ENCODE assay signal across 23 cellular contexts in the genomic region with DNA sequence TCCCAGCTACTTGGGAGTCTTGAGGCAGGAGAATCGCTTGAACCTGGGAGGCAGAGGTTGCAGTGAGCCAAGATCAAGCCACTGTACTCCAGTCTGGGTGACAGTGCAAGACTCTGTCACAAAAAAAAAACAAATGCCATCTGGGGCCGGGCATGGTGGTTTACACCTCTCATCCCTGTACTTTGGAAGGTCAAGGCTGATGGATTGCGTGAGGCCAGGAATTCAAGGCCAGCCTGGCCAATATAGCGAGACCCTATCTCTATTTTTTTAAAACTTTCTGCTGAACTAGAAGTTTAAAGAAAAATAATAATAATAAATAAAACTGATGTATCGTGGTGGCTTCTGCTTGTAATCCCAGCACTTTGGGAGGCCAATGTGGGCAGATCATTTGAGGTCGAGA. TPM values are rescaled to one million over a fixed set of nuclear protein-coding genes. Genes with fewer than 3 reads are reported as not detected.
DNase-seq lines count a peak whose midpoint lies in the region; ATAC-seq, FAIRE-seq and TF ChIP-seq lines count a peak whose summit lies in the region.
"Had no signal": no experiment of that assay in that cellular context is flagged by ENCODE, and none has a peak within 500 bp of the region (broad histone marks: within the 10 kb centered on the region; RNA-seq: fewer than 3 reads in every experiment).

No MANE protein-coding gene starts in this region.

- no peaks in the 10 kb centered on the region for H3K9me3 Mint-ChIP-seq in activated CD8-positive, alpha-beta T cell treated with anti-CD3 and anti-CD28 coated beads, Interleukin-2, amount 10 ng/mL, durations not matched to agents 7 days and 5 days (ENCODE audit: insufficient read depth)
- no peaks in the 10 kb centered on the region for H3K9me3 Mint-ChIP-seq in activated CD8-positive, alpha-beta T cell treated with anti-CD3 and anti-CD28 coated beads for 36 hours
- H3K9me3 Mint-ChIP-seq in neural crest cell (peaks cover 3% of the 10 kb centered on the region), endodermal cell (peaks cover 8% of the 10 kb centered on the region)
- H3K9me3 Mint-ChIP-seq: CD4-positive, alpha-beta T cell; CD8-positive, alpha-beta memory T cell had no signal

- no peak for TF ChIP-seq RAD21 in K562 (CRISPR knock-in tag; conservative IDR thresholded peaks at IDR 0.05 in 1 of 2, IDR thresholded peaks at IDR 0.05 in 1 of 2)

- H4K20me1 ChIP-seq in K562 (replicated peaks; ENCODE audit: control insufficient read depth, insufficient read depth, low read length), result no peaks in the 10 kb centered on the region
- H4K20me1 ChIP-seq: BLaER1 treated with 17β-estradiol and CSF1 and Interleukin-3, amounts not matched to agents 10 nM and 100 nM had no signal

- DNase-seq in activated CD8-positive, alpha-beta T cell treated with anti-CD3 and anti-CD28 coated beads, Interleukin-2, amount 10 ng/mL, durations not matched to agents 7 days and 5 days, result no peak
- no peak for DNase-seq in activated CD8-positive, alpha-beta T cell treated with anti-CD3 and anti-CD28 coated beads for 36 hours
- DNase-seq in K562 (ENCODE audit: extremely low read depth in 1 of 4, low spot score in 3 of 4) (no peak), neural crest cell (ENCODE audit: low read depth, low spot score) (no peak), endodermal cell (no peak)
- DNase-seq: CD4-positive, alpha-beta T cell; CD8-positive, alpha-beta memory T cell; DMS 273 treated with DMSO at 0.1 percent for 48 hours; DMS79; EL; GM23248; H7; HCEC 1CT had no signal

- no peak overlapping the region for H2AFZ ChIP-seq in K562 (ENCODE audit: low read depth, low read length)
- H2AFZ ChIP-seq: GM23248 had no signal

- FAIRE-seq in K562 (lab: Jason Lieb, UNC), result no peak
- FAIRE-seq: A204.1, D721Med, GM12878, GM19239, H1 had no signal

- ATAC-seq in activated CD8-positive, alpha-beta T cell treated with anti-CD3 and anti-CD28 coated beads, Interleukin-2, amount 10 ng/mL, durations not matched to agents 7 days and 5 days, result no peak
- ATAC-seq in activated CD8-positive, alpha-beta T cell treated with anti-CD3 and anti-CD28 coated beads for 36 hours, result no peak
- no peak for ATAC-seq in K562
- no peak for ATAC-seq in HG03457 (IDR thresholded peaks at IDR 0.05; ENCODE audit: unreplicated experiment)
- ATAC-seq: GM12878 had no signal

- WGBS in K562 (ENCODE audit: insufficient coverage, low coverage, missing lambda C conversion rate), result 62% methylated on average over 6 of the region's 6 CpGs
- 91 to 94% methylated on average over 5 to 6 of the region's 6 CpGs for WGBS in endodermal cell (ENCODE audit: insufficient coverage in 1 of 2, insufficient read length in 1 of 2), 2 experiments

- CTCF ChIA-PET in activated CD8-positive, alpha-beta T cell treated with anti-CD3 and anti-CD28 coated beads, Interleukin-2, amount 10 ng/mL, durations not matched to agents 7 days and 5 days (lab: Charles Lee), result no interaction called here
- CTCF ChIA-PET in activated CD8-positive, alpha-beta T cell treated with anti-CD3 and anti-CD28 coated beads for 36 hours (lab: Charles Lee), result no interaction called here
- CTCF ChIA-PET in K562 (lab: Yijun Ruan, JAX; ENCODE audit: low intra/inter-chr PET ratio), result no interaction called here

- in situ Hi-C loops in K562 (cut with MboI), result no loop called here

- no peaks in the 10 kb centered on the region for H3K9me3 ChIP-seq in K562 (replicated peaks; ENCODE audit: control insufficient read depth, insufficient read depth, low read depth, low read length)
- no peaks in the 10 kb centered on the region for H3K9me3 ChIP-seq in endodermal cell (ENCODE audit: control insufficient read depth, low read length)

- H3K4me1 Mint-ChIP-seq in activated CD8-positive, alpha-beta T cell treated with anti-CD3 and anti-CD28 coated beads, Interleukin-2, amount 10 ng/mL, durations not matched to agents 7 days and 5 days (ENCODE audit: low read depth), result peaks cover 13% of the 10 kb centered on the region
- H3K4me1 Mint-ChIP-seq in activated CD8-positive, alpha-beta T cell treated with anti-CD3 and anti-CD28 coated beads for 36 hours (ENCODE audit: low read depth), result peaks cover 3% of the 10 kb centered on the region
- H3K4me1 Mint-ChIP-seq in neural crest cell (peaks cover 5% of the 10 kb centered on the region), endodermal cell (no peaks in the 10 kb centered on the region)
- H3K4me1 Mint-ChIP-seq: B cell had no signal

- H3K4me3 ChIP-seq in K562 (no peak overlapping the region), endodermal cell (ENCODE audit: low read length) (no peak overlapping the region)
- H3K4me3 ChIP-seq: BLaER1 treated with 17β-estradiol and CSF1 and Interleukin-3, amounts not matched to agents 10 nM and 100 nM; GM12878; GM23248 had no signal

- peak overlapping the region; percentile 63 for H3K27ac Mint-ChIP-seq in activated CD8-positive, alpha-beta T cell treated with anti-CD3 and anti-CD28 coated beads, Interleukin-2, amount 10 ng/mL, durations not matched to agents 7 days and 5 days
- H3K27ac Mint-ChIP-seq in activated CD8-positive, alpha-beta T cell treated with anti-CD3 and anti-CD28 coated beads for 36 hours, result no peak overlapping the region
- H3K27ac Mint-ChIP-seq in neural crest cell (ENCODE audit: unreplicated experiment), result peak overlapping the region; percentile 57
- H3K27ac Mint-ChIP-seq in endodermal cell, result no peak overlapping the region
- H3K27ac Mint-ChIP-seq: B cell; CD4-positive, alpha-beta T cell had no signal

- no peak for TF ChIP-seq POLR2A in K562 (conservative IDR thresholded peaks at IDR 0.05)

- POLR2A ChIA-PET in activated CD8-positive, alpha-beta T cell treated with anti-CD3 and anti-CD28 coated beads, Interleukin-2, amount 10 ng/mL, durations not matched to agents 7 days and 5 days (lab: Charles Lee), result no interaction called here
- POLR2A ChIA-PET in activated CD8-positive, alpha-beta T cell treated with anti-CD3 and anti-CD28 coated beads for 36 hours (lab: Charles Lee), result interaction anchor here (0.8 kb wide), 1 partner anchor 12 kb away, joined by 3 read pairs; no protein-coding TSS in a partner anchor
- POLR2A ChIA-PET in K562 (lab: Yijun Ruan, JAX), result interaction anchor here (1.5 kb wide), 1 partner anchor 25 kb away, joined by 6 read pairs; no protein-coding TSS in a partner anchor

- H3K9me1 ChIP-seq in K562 (ENCODE audit: control insufficient read depth, insufficient read depth, low read length), result no peaks in the 10 kb centered on the region

- no peak overlapping the region for H3K4me2 ChIP-seq in K562 (ENCODE audit: insufficient read depth, low read length)

- intact Hi-C loops in activated CD8-positive, alpha-beta T cell treated with anti-CD3 and anti-CD28 coated beads for 36 hours (cut with micrococcal nuclease), result no loop called here
- intact Hi-C loops in K562 (cut with micrococcal nuclease), result no loop called here

- H3K27me3 Mint-ChIP-seq in activated CD8-positive, alpha-beta T cell treated with anti-CD3 and anti-CD28 coated beads, Interleukin-2, amount 10 ng/mL, durations not matched to agents 7 days and 5 days (ENCODE audit: low read depth), result no peaks in the 10 kb centered on the region
- no peaks in the 10 kb centered on the region for H3K27me3 Mint-ChIP-seq in activated CD8-positive, alpha-beta T cell treated with anti-CD3 and anti-CD28 coated beads for 36 hours
- no peaks in the 10 kb centered on the region for H3K27me3 Mint-ChIP-seq in neural crest cell (ENCODE audit: low read depth)
- no peaks in the 10 kb centered on the region for H3K27me3 Mint-ChIP-seq in endodermal cell (ENCODE audit: insufficient read depth)
- H3K27me3 Mint-ChIP-seq: CD4-positive, alpha-beta T cell had no signal

- peaks cover 7 to 17% of the 10 kb centered on the region in 2 experiments for H3K4me1 ChIP-seq in K562 (replicated peaks in 1 of 2; ENCODE audit: control insufficient read depth in 2 of 2, insufficient read depth in 2 of 2, low read length in 2 of 2)
- no peaks in the 10 kb centered on the region for H3K4me1 ChIP-seq in endodermal cell (ENCODE audit: control insufficient read depth, insufficient read depth, low read length)

- H3K27me3 ChIP-seq in K562 (ENCODE audit: control insufficient read depth in 2 of 2, insufficient read depth in 2 of 2, low read length in 2 of 2), result no peaks in the 10 kb centered on the region
- no peaks in the 10 kb centered on the region for H3K27me3 ChIP-seq in endodermal cell (ENCODE audit: control insufficient read depth, insufficient read depth, low read length, poor library complexity, severe bottlenecking)
- H3K27me3 ChIP-seq: BLaER1 treated with 17β-estradiol and CSF1 and Interleukin-3, amounts not matched to agents 10 nM and 100 nM had no signal

- no peaks in the 10 kb centered on the region for H3K36me3 Mint-ChIP-seq in activated CD8-positive, alpha-beta T cell treated with anti-CD3 and anti-CD28 coated beads, Interleukin-2, amount 10 ng/mL, durations not matched to agents 7 days and 5 days (ENCODE audit: low read depth)
- H3K36me3 Mint-ChIP-seq in activated CD8-positive, alpha-beta T cell treated with anti-CD3 and anti-CD28 coated beads for 36 hours (ENCODE audit: low read depth), result no peaks in the 10 kb centered on the region
- no peaks in the 10 kb centered on the region for H3K36me3 Mint-ChIP-seq in neural crest cell (ENCODE audit: low read depth)
- H3K36me3 Mint-ChIP-seq in endodermal cell (ENCODE audit: low read depth), result no peaks in the 10 kb centered on the region
- H3K36me3 Mint-ChIP-seq: CD14-positive monocyte; CD8-positive, alpha-beta memory T cell had no signal

- no peak for TF ChIP-seq EP300 in K562 (IDR thresholded peaks at IDR 0.05; ENCODE audit: low read length)

- no peak overlapping the region for H3K9ac ChIP-seq in K562 (ENCODE audit: insufficient read depth in 1 of 2, low read depth in 2 of 2, low read length in 2 of 2)
- no peak overlapping the region for H3K9ac ChIP-seq in endodermal cell (ENCODE audit: extremely low read depth, low read length, poor library complexity, severe bottlenecking)
- H3K9ac ChIP-seq: BLaER1 treated with 17β-estradiol and CSF1 and Interleukin-3, amounts not matched to agents 10 nM and 100 nM; GM23248 had no signal

- no peak for TF ChIP-seq CTCF in activated CD8-positive, alpha-beta T cell treated with anti-CD3 and anti-CD28 coated beads for 36 hours (IDR thresholded peaks at IDR 0.05)
- no peak for TF ChIP-seq CTCF in K562 (IDR thresholded peaks at IDR 0.05 in 2 of 3, conservative IDR thresholded peaks at IDR 0.05 in 1 of 3; ENCODE audit: insufficient read depth in 2 of 3, low read depth in 1 of 3, low read length in 3 of 3)
- no peak for TF ChIP-seq CTCF in neural crest cell (conservative IDR thresholded peaks at IDR 0.05)
- TF ChIP-seq CTCF in endodermal cell (conservative IDR thresholded peaks at IDR 0.05), result no peak

- BruUV-seq in K562 (replicated peaks; lab: Mats Ljungman, UMichigan), result no TSS peak

- no peak overlapping the region for H3K27ac ChIP-seq in K562 (ENCODE audit: extremely low read depth, low read depth, low read length)
- no peak overlapping the region for H3K27ac ChIP-seq in endodermal cell (ENCODE audit: low read depth, low read length)
- H3K27ac ChIP-seq: 22Rv1; BLaER1 treated with 17β-estradiol and CSF1 and Interleukin-3, amounts not matched to agents 10 nM and 100 nM; GM23248 had no signal

- no peaks in the 10 kb centered on the region for H3K79me2 ChIP-seq in K562 (ENCODE audit: control insufficient read depth, insufficient read depth, low read length)

- H3K4me3 Mint-ChIP-seq in activated CD8-positive, alpha-beta T cell treated with anti-CD3 and anti-CD28 coated beads, Interleukin-2, amount 10 ng/mL, durations not matched to agents 7 days and 5 days, result no peak overlapping the region
- no peak overlapping the region for H3K4me3 Mint-ChIP-seq in activated CD8-positive, alpha-beta T cell treated with anti-CD3 and anti-CD28 coated beads for 36 hours
- H3K4me3 Mint-ChIP-seq in neural crest cell, result no peak overlapping the region
- no peak overlapping the region for H3K4me3 Mint-ChIP-seq in endodermal cell
- H3K4me3 Mint-ChIP-seq: B cell; CD14-positive monocyte; CD4-positive, alpha-beta T cell had no signal

- H3K36me3 ChIP-seq in K562 (ENCODE audit: control insufficient read depth, insufficient read depth, low read length) (no peaks in the 10 kb centered on the region), endodermal cell (ENCODE audit: control insufficient read depth, insufficient read depth, low read length) (no peaks in the 10 kb centered on the region)
- H3K36me3 ChIP-seq: BLaER1 treated with 17β-estradiol and CSF1 and Interleukin-3, amounts not matched to agents 10 nM and 100 nM had no signal

RNA-seq across cellular contexts. Expression of a gene that starts 15.7 kb away (rescaled TPM):
- total RNA-seq in activated CD8-positive, alpha-beta T cell treated with anti-CD3 and anti-CD28 coated beads, Interleukin-2, amount 10 ng/mL, durations not matched to agents 7 days and 5 days, result 10 to 100 TPM; 31.3 to 33.4 TPM
- 10 to 100 TPM; 46.2 to 48.0 TPM for total RNA-seq in activated CD8-positive, alpha-beta T cell treated with anti-CD3 and anti-CD28 coated beads for 36 hours
- total RNA-seq in K562 (2011; cell fraction: chromatin; rRNA removed; ENCODE audit: low replicate concordance), result 121 and 161 TPM in 2 replicates
- 71.5 and 73.4 TPM in 2 replicates for total RNA-seq in K562 (2011; cell fraction: nucleolus; rRNA removed)
- total RNA-seq in K562 (2011; cell fraction: nucleoplasm; rRNA removed), result 64.7 and 80.1 TPM in 2 replicates
- total RNA-seq in K562 (2014; rRNA removed), result 18.9 and 19.1 TPM in 2 replicates
- 23.4 and 24.0 TPM in 2 replicates for total RNA-seq in K562 (2014; rRNA removed; fragmentation: Illumina TruSeq; extraction: Trizol)
- 25.5 and 27.0 TPM in 2 replicates for total RNA-seq in K562 (2015; rRNA removed; fragmentation: Illumina TruSeq; extraction: Trizol)
- 30.6 and 31.5 TPM in 2 replicates for total RNA-seq in K562 (2021)
- 31.3 and 35.0 TPM in 2 replicates for polyA plus RNA-seq in K562 (2011; rRNA removed)
- 17.2 and 17.8 TPM in 2 replicates for polyA plus RNA-seq in K562 (2011; cell fraction: cytosol; rRNA removed)
- 91.1 and 92.7 TPM in 2 replicates for polyA plus RNA-seq in K562 (2011; cell fraction: nucleus; rRNA removed)
- 19.2 and 26.1 TPM in 2 replicates for polyA plus RNA-seq in K562 (2012)
- 24.7 and 25.5 TPM in 2 replicates for polyA plus RNA-seq in K562 (2014; fragmentation: Illumina TruSeq; extraction: Trizol)
- polyA plus RNA-seq in K562 (2014; fragmentation: Nextera tagmentation; extraction: Ambion mirVana), result 1 to 10 TPM; 5.0 to 8.8 TPM
- 28.6 and 32.1 TPM in 2 replicates for polyA plus RNA-seq in K562 (2014; rRNA removed)
- 48.7 and 53.2 TPM in 2 replicates for polyA minus RNA-seq in K562 (2011; rRNA and poly(A)+ RNA removed)
- 20.9 and 22.3 TPM in 2 replicates for polyA minus RNA-seq in K562 (2011; cell fraction: cytosol; rRNA and poly(A)+ RNA removed)
- polyA minus RNA-seq in K562 (2011; cell fraction: nucleus; rRNA and poly(A)+ RNA removed), result 38.4 and 70.9 TPM in 2 replicates
- 36.4 and 38.9 TPM in 2 replicates for total RNA-seq in neural crest cell
- 10 to 100 TPM; 39.5 to 44.1 TPM for total RNA-seq in endodermal cell
- 28.5 TPM for polyA plus RNA-seq in endodermal cell (2013, experiment 1 of 2)
- 27.1 TPM for polyA plus RNA-seq in endodermal cell (2013, experiment 2 of 2)

Comparison
In these comparisons a context has a peak if more than half of its experiments do, and no peak if none do; other contexts are left out.
1. H3K27ac Mint-ChIP-seq: peak in activated CD8-positive, alpha-beta T cell treated with anti-CD3 and anti-CD28 coated beads, Interleukin-2, amount 10 ng/mL, durations not matched to agents 7 days and 5 days (single experiment) and neural crest cell (single experiment); none in activated CD8-positive, alpha-beta T cell treated with anti-CD3 and anti-CD28 coated beads for 36 hours (single experiment) and endodermal cell (single experiment).